Comparison of ENCODE assay signal across 10 cellular contexts in genomic region chr18:58541137-58541788, GRCh38.
DNase-seq lines count a peak whose midpoint lies in the region; ATAC-seq and TF ChIP-seq lines count a peak whose summit lies in the region.
"Had no signal": no experiment of that assay in that cellular context is flagged by ENCODE, and none has a peak within 500 bp of the region (broad histone marks: within the 10 kb centered on the region; RNA-seq: fewer than 3 reads in every experiment).

No MANE protein-coding gene starts in this region.

- H3K4me3 Mint-ChIP-seq in activated naive CD8-positive, alpha-beta T cell treated with anti-CD3 and anti-CD28 coated beads for 36 hours, result peak overlapping the region; percentile 14
- H3K4me3 Mint-ChIP-seq in nephron, result no peak overlapping the region
- H3K4me3 Mint-ChIP-seq: immature natural killer cell had no signal

- ATAC-seq in GM21367 (IDR thresholded peaks at IDR 0.05; ENCODE audit: unreplicated experiment) (no peak), GM18519 (IDR thresholded peaks at IDR 0.05; ENCODE audit: low FRiP score, unreplicated experiment) (no peak)

- DNase-seq in GM12864 (ENCODE audit: low read depth), result no peak
- DNase-seq in LHCN-M2 (ENCODE audit: low read depth), result peak; percentile 67
- DNase-seq in activated naive CD8-positive, alpha-beta T cell treated with anti-CD3 and anti-CD28 coated beads for 36 hours, result peak; percentile 16
- no peak for DNase-seq in AG08396 (ENCODE audit: low spot score)
- DNase-seq: NCI-H1930 had no signal

- no peaks in the 10 kb centered on the region for H3K36me3 Mint-ChIP-seq in activated naive CD8-positive, alpha-beta T cell treated with anti-CD3 and anti-CD28 coated beads for 36 hours
- no peaks in the 10 kb centered on the region for H3K36me3 Mint-ChIP-seq in nephron (ENCODE audit: low read depth)
- H3K36me3 Mint-ChIP-seq: immature natural killer cell had no signal

- H3K4me3 ChIP-seq in GM12864 (ENCODE audit: low read depth, low read length), result no peak overlapping the region
- H3K4me3 ChIP-seq: thoracic aorta had no signal

- H3K27ac Mint-ChIP-seq in activated naive CD8-positive, alpha-beta T cell treated with anti-CD3 and anti-CD28 coated beads for 36 hours, result peak overlapping the region; percentile 84
- H3K27ac Mint-ChIP-seq in nephron, result peak overlapping the region; percentile 6 to 63 (median 60)

- H3K9me3 Mint-ChIP-seq in activated naive CD8-positive, alpha-beta T cell treated with anti-CD3 and anti-CD28 coated beads for 36 hours, result peaks cover 2% of the 10 kb centered on the region
- no peaks in the 10 kb centered on the region for H3K9me3 Mint-ChIP-seq in nephron
- H3K9me3 Mint-ChIP-seq: immature natural killer cell had no signal

- no peaks in the 10 kb centered on the region for H3K27me3 Mint-ChIP-seq in activated naive CD8-positive, alpha-beta T cell treated with anti-CD3 and anti-CD28 coated beads for 36 hours
- no peaks in the 10 kb centered on the region for H3K27me3 Mint-ChIP-seq in nephron (ENCODE audit: low read depth)

- TF ChIP-seq CTCF in GM12864 (IDR thresholded peaks at IDR 0.05; ENCODE audit: low read depth, low read length, missing control alignments), result peak; percentile 53
- no peak for TF ChIP-seq CTCF in nephron (IDR thresholded peaks at IDR 0.05; ENCODE audit: unreplicated experiment in 3 of 3)

- peaks cover 80% of the 10 kb centered on the region for H3K4me1 Mint-ChIP-seq in activated naive CD8-positive, alpha-beta T cell treated with anti-CD3 and anti-CD28 coated beads for 36 hours
- H3K4me1 Mint-ChIP-seq in nephron, result peaks cover 63% of the 10 kb centered on the region

Comparison
In these comparisons a context has a peak if more than half of its experiments do, and no peak if none do; other contexts are left out.
1. DNase-seq: peak in LHCN-M2 (single experiment) and activated naive CD8-positive, alpha-beta T cell treated with anti-CD3 and anti-CD28 coated beads for 36 hours (single experiment); none in GM12864 (single experiment) and AG08396 (single experiment).